ENCODE assay signal across 1 cellular context in the genomic region with DNA sequence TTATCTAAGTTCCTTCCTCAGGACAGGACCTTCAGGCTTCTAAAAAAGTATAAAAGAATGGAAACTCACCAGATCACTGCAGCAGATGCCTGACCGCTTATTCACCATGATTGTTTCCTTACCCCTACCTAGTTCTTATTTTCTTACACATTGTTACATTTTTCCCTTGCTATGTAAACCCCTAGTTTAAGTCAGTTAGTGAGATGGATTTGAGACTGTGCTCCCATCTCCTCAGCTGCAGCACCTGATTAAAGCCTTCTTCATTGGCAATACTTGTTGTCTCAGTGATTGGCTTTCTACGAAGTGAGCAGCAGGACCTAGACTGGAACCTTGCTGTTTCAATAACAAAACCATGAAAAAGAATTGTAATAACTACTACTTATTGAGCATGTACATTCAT.
TF ChIP-seq lines count a peak whose summit lies in the region.

No MANE protein-coding gene starts in this region.

TF ChIP-seq in GM12878, 131 proteins besides CTCF, POLR2A, EP300 and RAD21:
- no peak for TF ChIP-seq CREM (IDR thresholded peaks at IDR 0.05; ENCODE audit: low read depth)
- TF ChIP-seq, protein P1, sequence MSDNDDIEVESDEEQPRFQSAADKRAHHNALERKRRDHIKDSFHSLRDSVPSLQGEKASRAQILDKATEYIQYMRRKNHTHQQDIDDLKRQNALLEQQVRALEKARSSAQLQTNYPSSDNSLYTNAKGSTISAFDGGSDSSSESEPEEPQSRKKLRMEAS (IDR thresholded peaks at IDR 0.05; ENCODE audit: low read depth, low read length) = no peak
- TF ChIP-seq USF2 (IDR thresholded peaks at IDR 0.05; ENCODE audit: borderline replicate concordance, low read depth, low read length) = no peak
- TF ChIP-seq RBBP5 (conservative IDR thresholded peaks at IDR 0.05) = no peak
- no peak for TF ChIP-seq YY1 (IDR thresholded peaks at IDR 0.05; ENCODE audit: low read depth, low read length)
- TF ChIP-seq NFYA (IDR thresholded peaks at IDR 0.05; ENCODE audit: borderline replicate concordance, low read depth, low read length) = no peak
- TF ChIP-seq, protein P2, sequence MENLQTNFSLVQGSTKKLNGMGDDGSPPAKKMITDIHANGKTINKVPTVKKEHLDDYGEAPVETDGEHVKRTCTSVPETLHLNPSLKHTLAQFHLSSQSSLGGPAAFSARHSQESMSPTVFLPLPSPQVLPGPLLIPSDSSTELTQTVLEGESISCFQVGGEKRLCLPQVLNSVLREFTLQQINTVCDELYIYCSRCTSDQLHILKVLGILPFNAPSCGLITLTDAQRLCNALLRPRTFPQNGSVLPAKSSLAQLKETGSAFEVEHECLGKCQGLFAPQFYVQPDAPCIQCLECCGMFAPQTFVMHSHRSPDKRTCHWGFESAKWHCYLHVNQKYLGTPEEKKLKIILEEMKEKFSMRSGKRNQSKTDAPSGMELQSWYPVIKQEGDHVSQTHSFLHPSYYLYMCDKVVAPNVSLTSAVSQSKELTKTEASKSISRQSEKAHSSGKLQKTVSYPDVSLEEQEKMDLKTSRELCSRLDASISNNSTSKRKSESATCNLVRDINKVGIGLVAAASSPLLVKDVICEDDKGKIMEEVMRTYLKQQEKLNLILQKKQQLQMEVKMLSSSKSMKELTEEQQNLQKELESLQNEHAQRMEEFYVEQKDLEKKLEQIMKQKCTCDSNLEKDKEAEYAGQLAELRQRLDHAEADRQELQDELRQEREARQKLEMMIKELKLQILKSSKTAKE (IDR thresholded peaks at IDR 0.05; ENCODE audit: low read depth, poor library complexity, severe bottlenecking) = no peak
- TF ChIP-seq POLR2AphosphoS2 (IDR thresholded peaks at IDR 0.05; ENCODE audit: low read depth, low read length) = no peak
- no peak for TF ChIP-seq CEBPZ (IDR thresholded peaks at IDR 0.05; ENCODE audit: low read depth, low read length)
- no peak for TF ChIP-seq HDAC2 (IDR thresholded peaks at IDR 0.05)
- TF ChIP-seq BMI1 (IDR thresholded peaks at IDR 0.05; ENCODE audit: borderline replicate concordance) = no peak
- no peak for TF ChIP-seq FOS (IDR thresholded peaks at IDR 0.05; ENCODE audit: borderline replicate concordance, extremely low read depth, insufficient read length)
- no peak for TF ChIP-seq SREBF2 (IDR thresholded peaks at IDR 0.05; ENCODE audit: low read length)
- TF ChIP-seq RAD51 (IDR thresholded peaks at IDR 0.05) = no peak
- TF ChIP-seq IKZF2 (IDR thresholded peaks at IDR 0.05) = no peak
- TF ChIP-seq PKNOX1 (IDR thresholded peaks at IDR 0.05) = no peak
TF ChIP-seq in GM12878: peak in this region for 0.
